23 cellular contexts compared by ENCODE assay signal in the genomic region with DNA sequence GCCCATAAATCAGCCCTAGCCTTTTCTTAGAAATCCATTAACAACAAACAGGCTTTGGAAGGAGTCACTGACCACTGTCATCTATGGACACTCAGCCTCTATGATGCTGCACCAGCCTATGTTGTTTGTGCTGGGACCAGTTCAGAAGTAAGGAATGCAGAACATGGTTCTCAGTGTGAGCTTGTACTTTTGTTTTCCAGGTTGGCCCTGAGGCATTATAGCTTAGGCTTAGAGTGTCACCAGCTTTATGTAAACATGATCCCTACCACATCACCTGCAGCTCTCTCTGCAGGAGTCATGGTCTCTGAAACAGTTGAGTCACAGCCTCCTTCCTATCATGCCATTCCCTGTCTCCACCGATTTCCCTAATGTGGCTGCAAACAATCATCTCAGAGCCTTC.
DNase-seq lines count a peak whose midpoint lies in the region; ATAC-seq, FAIRE-seq and TF ChIP-seq lines count a peak whose summit lies in the region.
"Had no signal": no experiment of that assay in that cellular context is flagged by ENCODE, and none has a peak within 500 bp of the region (broad histone marks: within the 10 kb centered on the region; RNA-seq: fewer than 3 reads in every experiment).

No MANE protein-coding gene starts in this region.

- H3K4me1 ChIP-seq in OCI-LY3 (ENCODE audit: low read length) = no peaks in the 10 kb centered on the region
- H3K4me1 ChIP-seq in neural progenitor cell = no peaks in the 10 kb centered on the region
- no peaks in the 10 kb centered on the region for H3K4me1 ChIP-seq in adrenal gland (replicated peaks in 1 of 2)
- H3K4me1 ChIP-seq: BE2C had no signal

- 60 to 80% (median 68%) methylated on average over 1 of the region's 1 CpG for WGBS in adrenal gland, 4 donors

- H4K20me1 ChIP-seq in OCI-LY3 (ENCODE audit: insufficient read depth, low read length) (no peaks in the 10 kb centered on the region), neural progenitor cell (ENCODE audit: low read depth) (no peaks in the 10 kb centered on the region)

- H3K36me3 ChIP-seq in OCI-LY3 (replicated peaks; ENCODE audit: low read depth, low read length) (no peaks in the 10 kb centered on the region), bronchial epithelial cell (ENCODE audit: control insufficient read depth, insufficient read depth, low read length) (no peaks in the 10 kb centered on the region), neural progenitor cell (no peaks in the 10 kb centered on the region), adrenal gland (replicated peaks in 1 of 2) (no peaks in the 10 kb centered on the region)
- H3K36me3 ChIP-seq: BE2C had no signal

- H3K79me2 ChIP-seq in OCI-LY3 (ENCODE audit: low read length) = no peaks in the 10 kb centered on the region
- no peaks in the 10 kb centered on the region for H3K79me2 ChIP-seq in neural progenitor cell (ENCODE audit: low read depth)

- H3K4me2 ChIP-seq in OCI-LY3 (ENCODE audit: low read length) = no peak overlapping the region
- no peak overlapping the region for H3K4me2 ChIP-seq in neural progenitor cell
- H3K4me2 ChIP-seq: SK-N-SH had no signal

- H3K27ac Mint-ChIP-seq in neural progenitor cell = no peak overlapping the region
- H3K27ac Mint-ChIP-seq: activated CD4-positive, alpha-beta T cell treated with anti-CD3 and anti-CD28 coated beads, Interleukin-2, amount 10 ng/mL, durations not matched to agents 24 days and 14 days; activated naive CD4-positive, alpha-beta T cell treated with anti-CD3 and anti-CD28 coated beads, Interleukin-2, amount 50 U/mL, for 24 hours; stimulated activated naive CD8-positive, alpha-beta T cell treated with anti-CD3 and anti-CD28 coated beads, Interleukin-15, Interleukin-2, amounts not matched to agents 100 ng/mL and 50 ng/mL, for 24 hours; T-helper 17 cell had no signal

- TF ChIP-seq POLR2A in adrenal gland (IDR thresholded peaks at IDR 0.05) = no peak

- no peak for FAIRE-seq in bronchial epithelial cell (lab: Jason Lieb, UNC)
- FAIRE-seq: K562 had no signal

- H3K27me3 Mint-ChIP-seq in neural progenitor cell (ENCODE audit: insufficient read depth, low read depth) = no peaks in the 10 kb centered on the region
- H3K27me3 Mint-ChIP-seq: activated CD4-positive, alpha-beta T cell treated with anti-CD3 and anti-CD28 coated beads, Interleukin-2, amount 10 ng/mL, durations not matched to agents 24 days and 14 days; activated naive CD4-positive, alpha-beta T cell treated with anti-CD3 and anti-CD28 coated beads, Interleukin-2, amount 50 U/mL, for 24 hours; stimulated activated naive CD8-positive, alpha-beta T cell treated with anti-CD3 and anti-CD28 coated beads, Interleukin-15, Interleukin-2, amounts not matched to agents 100 ng/mL and 50 ng/mL, for 24 hours; T-helper 17 cell had no signal

- no peak overlapping the region for H3K27ac ChIP-seq in OCI-LY3 (ENCODE audit: low read length)
- H3K27ac ChIP-seq in neural progenitor cell = no peak overlapping the region
- no peak overlapping the region for H3K27ac ChIP-seq in adrenal gland

- peak overlapping the region; percentile 43; the same call in 1 of the 2 replicates for H2AFZ ChIP-seq in OCI-LY3 (ENCODE audit: low read depth, low read length)
- peak overlapping the region; percentile 28 for H2AFZ ChIP-seq in neural progenitor cell (replicated peaks)

- no peak for ATAC-seq in activated CD4-positive, CD25-positive, alpha-beta regulatory T cell treated with anti-CD3 and anti-CD28 coated beads, Interleukin-2, amount 50 U/mL, for 24 hours
- no peak for ATAC-seq in HG03095 (IDR thresholded peaks at IDR 0.05; ENCODE audit: unreplicated experiment)
- ATAC-seq: K562, sciatic nerve, T-helper 17 cell had no signal

- DNase-seq in NCI-H510A treated with DMSO at 0.1 percent for 48 hours (lab: John Stamatoyannopoulos, UW) = peak; percentile 32
- no peak for DNase-seq in NCI-H510A (lab: John Stamatoyannopoulos, UW)
- DNase-seq in bronchial epithelial cell (ENCODE audit: low read depth) = peak; percentile 35
- DNase-seq in neural progenitor cell (ENCODE audit: low spot score) = peak; percentile 4
- no peak for DNase-seq in adrenal gland
- DNase-seq: activated CD4-positive, alpha-beta T cell treated with anti-CD3 and anti-CD28 coated beads, Interleukin-2, amount 10 ng/mL, durations not matched to agents 24 days and 14 days; anterior cingulate cortex; BE2C; caudate nucleus; COR-L47; dermis blood vessel endothelial cell; NCI-H1694; NCI-H226; NK-92 treated with Interleukin-12 subunit alpha and Interleukin-12 subunit beta, amount 100 ng/mL, for 24 hours; SK-N-SH; T-helper 17 cell had no signal

- H3K27me3 ChIP-seq in OCI-LY3 (ENCODE audit: low read depth, low read length) (no peaks in the 10 kb centered on the region), bronchial epithelial cell (ENCODE audit: control insufficient read depth, insufficient read depth, low read length) (no peaks in the 10 kb centered on the region), neural progenitor cell (no peaks in the 10 kb centered on the region), adrenal gland (no peaks in the 10 kb centered on the region)
- H3K27me3 ChIP-seq: BE2C had no signal

- intact Hi-C loops in adrenal gland (cut with DNase I) = no loop called here

- H3K4me3 ChIP-seq in OCI-LY3 (ENCODE audit: low read length) (no peak overlapping the region), bronchial epithelial cell (ENCODE audit: low read depth, low read length) (no peak overlapping the region), neural progenitor cell (no peak overlapping the region), adrenal gland (no peak overlapping the region)
- H3K4me3 ChIP-seq: K562 had no signal

- no peaks in the 10 kb centered on the region for H3F3A ChIP-seq in neural progenitor cell (ENCODE audit: low read depth)

- no peak for TF ChIP-seq CTCF in OCI-LY3 (IDR thresholded peaks at IDR 0.05; ENCODE audit: low read depth, low read length)
- no peak for TF ChIP-seq CTCF in bronchial epithelial cell (IDR thresholded peaks at IDR 0.05; ENCODE audit: insufficient read depth, low read length, severe bottlenecking)
- TF ChIP-seq CTCF in neural progenitor cell (IDR thresholded peaks at IDR 0.05) = no peak
- no peak for TF ChIP-seq CTCF in adrenal gland (IDR thresholded peaks at IDR 0.05)

- H3K4me3 Mint-ChIP-seq in neural progenitor cell = no peak overlapping the region
- H3K4me3 Mint-ChIP-seq: activated CD4-positive, alpha-beta T cell treated with anti-CD3 and anti-CD28 coated beads, Interleukin-2, amount 10 ng/mL, durations not matched to agents 24 days and 14 days; activated naive CD4-positive, alpha-beta T cell treated with anti-CD3 and anti-CD28 coated beads, Interleukin-2, amount 50 U/mL, for 24 hours; stimulated activated naive CD8-positive, alpha-beta T cell treated with anti-CD3 and anti-CD28 coated beads, Interleukin-15, Interleukin-2, amounts not matched to agents 100 ng/mL and 50 ng/mL, for 24 hours; T-helper 17 cell had no signal

- H3K9ac ChIP-seq in OCI-LY3 (ENCODE audit: low read length) (no peak overlapping the region), neural progenitor cell (no peak overlapping the region)
- H3K9ac ChIP-seq: SK-N-SH had no signal

- peaks cover 4% of the 10 kb centered on the region for H3K9me3 Mint-ChIP-seq in neural progenitor cell
- H3K9me3 Mint-ChIP-seq: activated CD4-positive, alpha-beta T cell treated with anti-CD3 and anti-CD28 coated beads, Interleukin-2, amount 10 ng/mL, durations not matched to agents 24 days and 14 days; stimulated activated naive CD8-positive, alpha-beta T cell treated with anti-CD3 and anti-CD28 coated beads, Interleukin-15, Interleukin-2, amounts not matched to agents 100 ng/mL and 50 ng/mL, for 24 hours had no signal

- no peaks in the 10 kb centered on the region for H3K4me1 Mint-ChIP-seq in neural progenitor cell
- H3K4me1 Mint-ChIP-seq: activated CD4-positive, alpha-beta T cell treated with anti-CD3 and anti-CD28 coated beads, Interleukin-2, amount 10 ng/mL, durations not matched to agents 24 days and 14 days; activated naive CD4-positive, alpha-beta T cell treated with anti-CD3 and anti-CD28 coated beads, Interleukin-2, amount 50 U/mL, for 24 hours; T-helper 17 cell had no signal

- H3K9me3 ChIP-seq in OCI-LY3 (ENCODE audit: insufficient read depth, low read length) (no peaks in the 10 kb centered on the region), neural progenitor cell (ENCODE audit: low read depth) (no peaks in the 10 kb centered on the region), adrenal gland (replicated peaks in 1 of 3) (no peaks in the 10 kb centered on the region)
- H3K9me3 ChIP-seq: BE2C, SK-N-SH had no signal

- H3K36me3 Mint-ChIP-seq in neural progenitor cell = no peaks in the 10 kb centered on the region
- H3K36me3 Mint-ChIP-seq: activated naive CD4-positive, alpha-beta T cell treated with anti-CD3 and anti-CD28 coated beads, Interleukin-2, amount 50 U/mL, for 24 hours had no signal

Comparison
In these comparisons a context has a peak if more than half of its experiments do, and no peak if none do; other contexts are left out.
1. DNase-seq: peak in NCI-H510A treated with DMSO at 0.1 percent for 48 hours (single experiment), bronchial epithelial cell (single experiment) and neural progenitor cell (single experiment); none in NCI-H510A (single experiment) and adrenal gland (0 of 7).